ENCODE assay signal across 39 cellular contexts in genomic region chr22:34489861-34490260, GRCh38.
"Had no signal": no experiment of that assay in that cellular context is flagged by ENCODE, and none has a peak within 500 bp of the region (broad histone marks: within the 10 kb centered on the region; RNA-seq: fewer than 3 reads in every experiment).

No MANE protein-coding gene starts in this region.

- H3K27me3 Mint-ChIP-seq: activated naive CD4-positive, alpha-beta T cell treated with anti-CD3 and anti-CD28 coated beads, Interleukin-2, amount 10 ng/mL, durations not matched to agents 7 days and 5 days; activated naive CD8-positive, alpha-beta T cell treated with anti-CD3 and anti-CD28 coated beads for 36 hours; activated naive CD8-positive, alpha-beta T cell treated with anti-CD3 and anti-CD28 coated beads, Interleukin-2, amount 10 ng/mL, durations not matched to agents 7 days and 5 days; activated naive CD8-positive, alpha-beta T cell treated with anti-CD3 and anti-CD28 coated beads, Interleukin-2, amount 50 U/mL, for 24 hours; activated T-cell treated with anti-CD3 and anti-CD28 coated beads, Interleukin-2, amount 50 U/mL, for 24 hours; activated T-helper 17 cell treated with anti-CD3 and anti-CD28 coated beads, Interleukin-2, amount 50 U/mL, for 72 hours; central memory CD8-positive, alpha-beta T cell had no signal

- H3K4me3 Mint-ChIP-seq: activated naive CD4-positive, alpha-beta T cell treated with anti-CD3 and anti-CD28 coated beads for 36 hours; activated naive CD4-positive, alpha-beta T cell treated with anti-CD3 and anti-CD28 coated beads, Interleukin-2, amount 10 ng/mL, durations not matched to agents 7 days and 5 days; activated naive CD4-positive, alpha-beta T cell treated with anti-CD3 and anti-CD28 coated beads, Interleukin-2, amount 50 U/mL, for 24 hours; activated naive CD8-positive, alpha-beta T cell; activated naive CD8-positive, alpha-beta T cell treated with anti-CD3 and anti-CD28 coated beads for 36 hours; activated naive CD8-positive, alpha-beta T cell treated with anti-CD3 and anti-CD28 coated beads, Interleukin-2, amount 10 ng/mL, durations not matched to agents 7 days and 5 days; activated naive CD8-positive, alpha-beta T cell treated with anti-CD3 and anti-CD28 coated beads, Interleukin-2, amount 50 U/mL, for 24 hours; activated T-cell treated with anti-CD3 and anti-CD28 coated beads, Interleukin-2, amount 50 U/mL, for 24 hours; activated T-cell treated with anti-CD3 and anti-CD28 coated beads, Interleukin-2, amount 50 U/mL, for 4 hours; activated T-cell treated with anti-CD3 and anti-CD28 coated beads, Interleukin-2, amount 50 U/mL, for 72 hours; activated T-helper 1 cell treated with anti-CD3 and anti-CD28 coated beads, Interleukin-12 subunit alpha, Interleukin-12 subunit beta, Interleukin-2, Interleukin-4 antibody, amounts not matched to agents 30 ng/mL and 10 ng/mL and 1 ng/mL, durations not matched to agents 14 hours and 24 hours and 36 hours; activated T-helper 17 cell treated with anti-CD3 and anti-CD28 coated beads, Interleukin-2, amount 50 U/mL, for 72 hours; brain; central memory CD8-positive, alpha-beta T cell had no signal

- H3K4me1 ChIP-seq: adrenal gland, ascending aorta, body of pancreas, breast epithelium had no signal

- H3K27me3 ChIP-seq: adrenal gland, ascending aorta, body of pancreas, brain microvascular endothelial cell, cardiac muscle cell had no signal

- H3K4me3 ChIP-seq: adrenal gland, ascending aorta, body of pancreas, breast epithelium, cardiac muscle cell had no signal

- H3K27ac ChIP-seq: adrenal gland, ascending aorta, body of pancreas, brain microvascular endothelial cell, breast epithelium, cardiac muscle cell had no signal

- H3K4me1 Mint-ChIP-seq: activated naive CD4-positive, alpha-beta T cell treated with anti-CD3 and anti-CD28 coated beads, Interleukin-2, amount 10 ng/mL, durations not matched to agents 7 days and 5 days; activated naive CD4-positive, alpha-beta T cell treated with anti-CD3 and anti-CD28 coated beads, Interleukin-2, amount 50 U/mL, for 24 hours; activated naive CD8-positive, alpha-beta T cell treated with anti-CD3 and anti-CD28 coated beads for 36 hours; activated naive CD8-positive, alpha-beta T cell treated with anti-CD3 and anti-CD28 coated beads, Interleukin-2, amount 10 ng/mL, durations not matched to agents 7 days and 5 days; activated naive CD8-positive, alpha-beta T cell treated with anti-CD3 and anti-CD28 coated beads, Interleukin-2, amount 50 U/mL, for 24 hours; activated T-helper 17 cell treated with anti-CD3 and anti-CD28 coated beads, Interleukin-2, amount 50 U/mL, for 72 hours; brain; central memory CD8-positive, alpha-beta T cell had no signal

- H3K9me3 ChIP-seq: adrenal gland, ascending aorta, body of pancreas had no signal

- H3K27ac Mint-ChIP-seq: activated naive CD4-positive, alpha-beta T cell treated with anti-CD3 and anti-CD28 coated beads for 36 hours; activated naive CD4-positive, alpha-beta T cell treated with anti-CD3 and anti-CD28 coated beads, Interleukin-2, amount 10 ng/mL, durations not matched to agents 7 days and 5 days; activated naive CD4-positive, alpha-beta T cell treated with anti-CD3 and anti-CD28 coated beads, Interleukin-2, amount 50 U/mL, for 24 hours; activated naive CD4-positive, alpha-beta T cell treated with anti-CD3 and anti-CD28 coated beads, Interleukin-2, amount 50 U/mL, for 72 hours; activated naive CD8-positive, alpha-beta T cell; activated naive CD8-positive, alpha-beta T cell treated with anti-CD3 and anti-CD28 coated beads for 36 hours; activated naive CD8-positive, alpha-beta T cell treated with anti-CD3 and anti-CD28 coated beads, Interleukin-2, amount 10 ng/mL, durations not matched to agents 7 days and 5 days; activated naive CD8-positive, alpha-beta T cell treated with anti-CD3 and anti-CD28 coated beads, Interleukin-2, amount 50 U/mL, for 24 hours; activated T-cell treated with anti-CD3 and anti-CD28 coated beads, Interleukin-2, amount 50 U/mL, for 24 hours; activated T-cell treated with anti-CD3 and anti-CD28 coated beads, Interleukin-2, amount 50 U/mL, for 72 hours; activated T-helper 1 cell treated with anti-CD3 and anti-CD28 coated beads, Interleukin-12 subunit alpha, Interleukin-12 subunit beta, Interleukin-2, Interleukin-4 antibody, amounts not matched to agents 30 ng/mL and 10 ng/mL and 1 ng/mL, durations not matched to agents 14 hours and 24 hours and 36 hours; activated T-helper 17 cell treated with anti-CD3 and anti-CD28 coated beads, Interleukin-2, amount 50 U/mL, for 72 hours; activated T-helper 2 cell treated with anti-CD3 and anti-CD28 coated beads, Interferon-gamma antibody, Interleukin-2, Interleukin-4, amounts not matched to agents 10 μg/mL and 5 μg/mL and 100 μg/mL, durations not matched to agents 14 hours and 24 hours and 36 hours; brain had no signal

- DNase-seq: activated effector memory CD4-positive, alpha-beta T cell treated with anti-CD3 and anti-CD28 coated beads, Interleukin-2, amount 50 U/mL, for 16 hours; activated effector memory CD4-positive, alpha-beta T cell treated with Interleukin-2 at 50 U/mL for 16 hours; activated gamma-delta T cell; activated gamma-delta T cell treated with Interleukin-2 at 50 U/mL for 16 hours; activated naive CD4-positive, alpha-beta T cell; activated naive CD4-positive, alpha-beta T cell treated with anti-CD3 and anti-CD28 coated beads for 36 hours; activated naive CD4-positive, alpha-beta T cell treated with anti-CD3 and anti-CD28 coated beads, Interleukin-2, amount 10 ng/mL, durations not matched to agents 7 days and 5 days; activated naive CD4-positive, alpha-beta T cell treated with anti-CD3 and anti-CD28 coated beads, Interleukin-2, amount 50 U/mL, for 16 hours; activated naive CD4-positive, alpha-beta T cell treated with Interleukin-2 at 50 U/mL for 16 hours; activated naive CD8-positive, alpha-beta T cell treated with anti-CD3 and anti-CD28 coated beads for 36 hours; activated naive CD8-positive, alpha-beta T cell treated with anti-CD3 and anti-CD28 coated beads, Interleukin-2, amount 10 ng/mL, durations not matched to agents 7 days and 5 days; activated naive CD8-positive, alpha-beta T cell treated with anti-CD3 and anti-CD28 coated beads, Interleukin-2, amount 50 U/mL, for 24 hours; activated T-cell treated with anti-CD3 and anti-CD28 coated beads for 4 hours; activated T-cell treated with anti-CD3 and anti-CD28 coated beads, Interleukin-2, amount 50 U/mL, for 1 hour; activated T-cell treated with anti-CD3 and anti-CD28 coated beads, Interleukin-2, amount 50 U/mL, for 24 hours; activated T-cell treated with anti-CD3 and anti-CD28 coated beads, Interleukin-2, amount 50 U/mL, for 4 hours; activated T-cell treated with anti-CD3 and anti-CD28 coated beads, Interleukin-2, amount 50 U/mL, for 48 hours; activated T-cell treated with anti-CD3 and anti-CD28 coated beads, Interleukin-2, amount 50 U/mL, for 72 hours; adrenal gland; amniotic stem cell; amygdala; anterior cingulate cortex; aorta; body of pancreas; brain microvascular endothelial cell; caudate nucleus; central memory CD4-positive, alpha-beta T cell; cerebellar nuclear complex had no signal

- H3K36me3 ChIP-seq: adrenal gland, ascending aorta, brain microvascular endothelial cell, breast epithelium, cardiac muscle cell had no signal

- H3K36me3 Mint-ChIP-seq: activated naive CD4-positive, alpha-beta T cell treated with anti-CD3 and anti-CD28 coated beads, Interleukin-2, amount 10 ng/mL, durations not matched to agents 7 days and 5 days; activated naive CD4-positive, alpha-beta T cell treated with anti-CD3 and anti-CD28 coated beads, Interleukin-2, amount 50 U/mL, for 24 hours; activated naive CD4-positive, alpha-beta T cell treated with anti-CD3 and anti-CD28 coated beads, Interleukin-2, amount 50 U/mL, for 72 hours; activated naive CD8-positive, alpha-beta T cell; activated naive CD8-positive, alpha-beta T cell treated with anti-CD3 and anti-CD28 coated beads for 36 hours; activated naive CD8-positive, alpha-beta T cell treated with anti-CD3 and anti-CD28 coated beads, Interleukin-2, amount 10 ng/mL, durations not matched to agents 7 days and 5 days; brain had no signal
